In the genomic region with DNA sequence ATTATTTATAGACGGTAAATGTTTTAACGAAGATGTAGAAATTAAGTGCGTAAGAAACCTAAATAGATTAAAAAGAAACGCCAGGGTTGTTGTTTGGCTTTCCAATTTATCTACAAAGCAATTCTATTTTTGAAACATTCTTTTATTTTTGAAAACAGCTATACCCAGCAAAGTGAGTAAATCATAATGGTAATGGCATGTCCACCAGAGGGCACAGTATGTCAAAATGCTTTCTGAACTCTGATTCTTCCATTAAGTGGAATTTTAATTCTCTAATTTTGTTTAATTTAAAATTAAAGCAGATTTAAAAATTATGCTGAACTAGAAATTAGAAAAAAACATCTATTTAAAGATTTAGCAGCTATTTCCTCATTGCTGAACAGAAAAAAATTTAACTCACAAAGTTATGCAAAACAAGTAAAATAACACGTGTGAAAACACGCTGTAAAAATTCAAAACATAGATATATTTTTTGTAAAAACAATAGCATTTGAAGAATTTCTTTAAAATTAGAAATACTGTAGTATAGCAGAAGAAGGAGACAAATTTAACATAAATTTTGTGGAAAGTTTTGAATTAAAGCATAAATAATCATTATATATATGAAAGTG, we compare ENCODE assay signal across 8 cellular contexts. TPM values are rescaled to one million over a fixed set of nuclear protein-coding genes. Genes with fewer than 3 reads are reported as not detected.
DNase-seq lines count a peak whose midpoint lies in the region; ATAC-seq and TF ChIP-seq lines count a peak whose summit lies in the region.

No MANE protein-coding gene starts in this region.

- H3K27me3 Mint-ChIP-seq in endodermal cell (ENCODE audit: insufficient read depth) = no peaks in the 10 kb centered on the region

- no peak for ATAC-seq in HG02571 (IDR thresholded peaks at IDR 0.05; ENCODE audit: unreplicated experiment)

- peak; percentile 79 for TF ChIP-seq CTCF in endodermal cell (conservative IDR thresholded peaks at IDR 0.05)

- no peaks in the 10 kb centered on the region for H3K27me3 ChIP-seq in endodermal cell (ENCODE audit: control insufficient read depth, insufficient read depth, low read length, poor library complexity, severe bottlenecking)

- H3K4me3 ChIP-seq in endodermal cell (ENCODE audit: low read length) = no peak overlapping the region

- H3K27ac ChIP-seq in endodermal cell (ENCODE audit: low read depth, low read length) = no peak overlapping the region

- H3K27ac Mint-ChIP-seq in endodermal cell = no peak overlapping the region

- H3K4me1 ChIP-seq in endodermal cell (ENCODE audit: control insufficient read depth, insufficient read depth, low read length) = peaks cover 19% of the 10 kb centered on the region

- no peaks in the 10 kb centered on the region for H3K36me3 ChIP-seq in endodermal cell (ENCODE audit: control insufficient read depth, insufficient read depth, low read length)

- H3K36me3 Mint-ChIP-seq in endodermal cell (ENCODE audit: low read depth) = no peaks in the 10 kb centered on the region

- no peak overlapping the region for H3K9ac ChIP-seq in endodermal cell (ENCODE audit: extremely low read depth, low read length, poor library complexity, severe bottlenecking)

- peaks cover 34% of the 10 kb centered on the region for H3K4me1 Mint-ChIP-seq in endodermal cell

- WGBS in endodermal cell (ENCODE audit: insufficient coverage in 1 of 2, insufficient read length in 1 of 2), 2 experiments = 80 to 84% methylated on average over 1 to 6 of the region's 6 CpGs

- H3K9me3 Mint-ChIP-seq in endodermal cell = peaks cover 8% of the 10 kb centered on the region

- H3K4me3 Mint-ChIP-seq in endodermal cell = no peak overlapping the region

- H3K9me3 ChIP-seq in endodermal cell (ENCODE audit: control insufficient read depth, low read length) = peaks cover 6% of the 10 kb centered on the region

- DNase-seq in DMS 273 (lab: John Stamatoyannopoulos, UW; ENCODE audit: unreplicated experiment) (peak; percentile 40), DMS 273 treated with DMSO at 0.1 percent for 48 hours (lab: John Stamatoyannopoulos, UW) (no peak), NCI-H69 (lab: John Stamatoyannopoulos, UW) (peak; percentile 42), endodermal cell (no peak), putamen (ENCODE audit: low spot score) (peak; percentile 5), GM19238 (ENCODE audit: insufficient read length, low spot score) (no peak), GOT3 (lab: John Stamatoyannopoulos, UW) (no peak)

RNA-seq across cellular contexts. Expression of a gene that starts 26.5 kb away (rescaled TPM):
- 1 to 10 TPM; 1.2 to 3.9 TPM for total RNA-seq in endodermal cell
- 0.89 TPM for polyA plus RNA-seq in endodermal cell (2013, experiment 1 of 2)
- polyA plus RNA-seq in endodermal cell (2013, experiment 2 of 2) = 0.66 TPM

Comparison
In these comparisons a context has a peak if more than half of its experiments do, and no peak if none do; other contexts are left out.
1. DNase-seq: peak in DMS 273 (single experiment), NCI-H69 (single experiment) and putamen (single experiment); none in DMS 273 treated with DMSO at 0.1 percent for 48 hours (single experiment), endodermal cell (single experiment), GM19238 (single experiment) and GOT3 (single experiment).